19 cellular contexts compared by ENCODE assay signal in the genomic region with DNA sequence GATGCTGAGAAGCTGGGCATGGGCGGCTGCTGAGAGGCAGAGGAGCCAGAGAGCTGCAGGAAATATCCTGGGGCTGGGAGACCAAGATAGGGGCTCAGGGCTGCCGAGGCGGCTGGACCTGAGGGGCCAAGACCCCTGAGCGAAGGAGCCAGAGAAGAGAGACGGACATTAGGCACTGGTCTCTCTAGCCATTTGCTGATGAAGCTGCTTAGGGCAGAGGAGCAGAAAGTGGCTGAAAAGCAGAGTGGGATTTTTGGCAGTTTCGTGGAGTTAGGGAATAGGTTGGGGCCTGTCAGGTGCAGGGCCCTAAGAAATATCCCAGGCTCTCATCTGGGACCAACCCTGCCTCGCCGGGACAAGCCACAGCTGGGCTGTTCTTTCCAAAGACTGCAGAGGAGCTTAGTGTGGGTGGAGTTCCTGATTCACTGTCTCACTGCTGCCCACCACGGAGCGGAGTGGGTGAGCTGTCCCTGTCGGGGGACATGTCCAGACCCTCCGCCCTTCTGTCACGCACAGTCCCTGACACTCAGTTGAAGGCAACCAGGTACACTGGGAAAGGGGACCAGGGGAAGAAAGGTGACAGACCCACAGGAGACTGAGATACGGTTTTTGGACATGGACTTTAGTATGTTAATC. TPM values are rescaled to one million over a fixed set of nuclear protein-coding genes. Genes with fewer than 3 reads are reported as not detected.
A peak's percentile ranks its signal among the peaks of the same experiment; 100 is the strongest.
DNase-seq lines count a peak whose midpoint lies in the region; ATAC-seq and TF ChIP-seq lines count a peak whose summit lies in the region.
"Had no signal": no experiment of that assay in that cellular context is flagged by ENCODE, and none has a peak within 500 bp of the region (broad histone marks: within the 10 kb centered on the region; RNA-seq: fewer than 3 reads in every experiment).

No MANE protein-coding gene starts in this region.

- TF ChIP-seq POLR2A in breast epithelium (IDR thresholded peaks at IDR 0.05): no peak
- TF ChIP-seq POLR2A in testis (IDR thresholded peaks at IDR 0.05): no peak

- no peaks in the 10 kb centered on the region for H3K36me3 ChIP-seq in breast epithelium
- no peaks in the 10 kb centered on the region for H3K36me3 ChIP-seq in testis (ENCODE audit: low read depth, missing control alignments)
- H3K36me3 ChIP-seq: uterus had no signal

- POLR2A ChIA-PET in MCF 10A (lab: Yijun Ruan, JAX): interaction anchor here (0.6 kb wide), 1 partner anchor 179 kb away, joined by 3 read pairs; no protein-coding TSS in a partner anchor
- POLR2A ChIA-PET in activated CD4-positive, alpha-beta memory T cell treated with anti-CD3 and anti-CD28 coated beads for 36 hours (lab: Charles Lee): interaction anchor here (0.6 kb wide), 1 partner anchor 10 kb away, joined by 5 read pairs; no protein-coding TSS in a partner anchor

- DNase-seq in breast epithelium (ENCODE audit: low spot score in 2 of 2): no peak
- DNase-seq in MCF 10A (ENCODE audit: unreplicated experiment): no peak
- DNase-seq in activated CD4-positive, alpha-beta memory T cell treated with anti-CD3 and anti-CD28 coated beads for 36 hours: peak; percentile 6
- peak; percentile 35 for DNase-seq in left lobe of liver (ENCODE audit: low spot score)
- DNase-seq in testis: peak; percentile 6
- DNase-seq in NCI-H2029 treated with DMSO at 0.1 percent for 48 hours (lab: John Stamatoyannopoulos, UW): no peak
- DNase-seq in NCI-H446 (lab: John Stamatoyannopoulos, UW): no peak
- DNase-seq: activated naive CD4-positive, alpha-beta T cell treated with anti-CD3 and anti-CD28 coated beads, Interleukin-2, amount 50 U/mL, for 16 hours; GF-D8; hypothalamus; Kasumi-1; left cardiac atrium; NCI-H187; NCI-H524; stimulated activated naive CD4-positive, alpha-beta T cell treated with Interleukin-2 at 50 U/mL for 16 hours; uterus had no signal

- H3K27me3 ChIP-seq in breast epithelium (no peaks in the 10 kb centered on the region), testis (no peaks in the 10 kb centered on the region)
- H3K27me3 ChIP-seq: body of pancreas, uterus had no signal

- H3K27ac Mint-ChIP-seq in MCF 10A (ENCODE audit: low read depth, unreplicated experiment): no peak overlapping the region
- no peak overlapping the region for H3K27ac Mint-ChIP-seq in activated CD4-positive, alpha-beta memory T cell treated with anti-CD3 and anti-CD28 coated beads for 36 hours

- H3K9me3 Mint-ChIP-seq in MCF 10A (ENCODE audit: unreplicated experiment): no peaks in the 10 kb centered on the region
- no peaks in the 10 kb centered on the region for H3K9me3 Mint-ChIP-seq in activated CD4-positive, alpha-beta memory T cell treated with anti-CD3 and anti-CD28 coated beads for 36 hours

- intact Hi-C loops in breast epithelium (cut with DNase I; ENCODE audit: low total_unique reads) (no loop called here), MCF 10A (cut with micrococcal nuclease) (no loop called here), testis (cut with DNase I; ENCODE audit: low total_unique reads) (no loop called here)
- intact Hi-C loops in activated CD4-positive, alpha-beta memory T cell treated with anti-CD3 and anti-CD28 coated beads for 36 hours (cut with micrococcal nuclease): no loop called here

- no TSS peak for BruUV-seq in MCF 10A (replicated peaks; lab: Mats Ljungman, UMichigan)

- no peaks in the 10 kb centered on the region for H3K27me3 Mint-ChIP-seq in MCF 10A (ENCODE audit: insufficient read depth, unreplicated experiment)
- no peaks in the 10 kb centered on the region for H3K27me3 Mint-ChIP-seq in activated CD4-positive, alpha-beta memory T cell treated with anti-CD3 and anti-CD28 coated beads for 36 hours

- no peak overlapping the region for H3K4me3 Mint-ChIP-seq in MCF 10A (ENCODE audit: unreplicated experiment)
- H3K4me3 Mint-ChIP-seq in activated CD4-positive, alpha-beta memory T cell treated with anti-CD3 and anti-CD28 coated beads for 36 hours: no peak overlapping the region

- H3K4me1 Mint-ChIP-seq in MCF 10A (ENCODE audit: insufficient read depth, unreplicated experiment): peaks cover 13% of the 10 kb centered on the region
- peaks cover 4% of the 10 kb centered on the region for H3K4me1 Mint-ChIP-seq in activated CD4-positive, alpha-beta memory T cell treated with anti-CD3 and anti-CD28 coated beads for 36 hours (ENCODE audit: low read depth)

- TF ChIP-seq CTCF in breast epithelium (IDR thresholded peaks at IDR 0.05) (no peak), MCF 10A (IDR thresholded peaks at IDR 0.05; ENCODE audit: unreplicated experiment) (no peak), testis (IDR thresholded peaks at IDR 0.05) (no peak)

- H3K4me1 ChIP-seq in breast epithelium: no peaks in the 10 kb centered on the region
- peaks cover 3% of the 10 kb centered on the region for H3K4me1 ChIP-seq in testis
- H3K4me1 ChIP-seq: parathyroid adenoma, uterus had no signal

- ATAC-seq in left lobe of liver (no peak), HG02840 (IDR thresholded peaks at IDR 0.05; ENCODE audit: low FRiP score, unreplicated experiment) (no peak)
- ATAC-seq: body of pancreas had no signal

- 90 to 97% methylated on average over 13 to 14 of the region's 14 CpGs for WGBS in testis, 2 donors

- H3K27ac ChIP-seq in breast epithelium (peak overlapping the region; percentile 41 to 57), testis (no peak overlapping the region)
- H3K27ac ChIP-seq: body of pancreas, parathyroid adenoma, uterus had no signal

- H3K36me3 Mint-ChIP-seq in MCF 10A (ENCODE audit: insufficient read depth, unreplicated experiment): no peaks in the 10 kb centered on the region
- H3K36me3 Mint-ChIP-seq in activated CD4-positive, alpha-beta memory T cell treated with anti-CD3 and anti-CD28 coated beads for 36 hours: peaks cover 2% of the 10 kb centered on the region

- H3K4me3 ChIP-seq in breast epithelium (peak overlapping the region in 1 of 3 donors; percentile 14), testis (no peak overlapping the region)
- H3K4me3 ChIP-seq: body of pancreas, uterus had no signal

- no peaks in the 10 kb centered on the region for H3K9me3 ChIP-seq in breast epithelium
- no peaks in the 10 kb centered on the region for H3K9me3 ChIP-seq in testis
- H3K9me3 ChIP-seq: body of pancreas, uterus had no signal

- CTCF ChIA-PET in MCF 10A (lab: Yijun Ruan, JAX): interaction anchor here (0.7 kb wide), 1 partner anchor 18 kb away, joined by 4 read pairs; no protein-coding TSS in a partner anchor
- CTCF ChIA-PET in activated CD4-positive, alpha-beta memory T cell treated with anti-CD3 and anti-CD28 coated beads for 36 hours (lab: Charles Lee): no interaction called here

RNA-seq across cellular contexts. Expression of gene DNASE1, which starts 11.3 kb away (rescaled TPM):
- total RNA-seq in breast epithelium (10 to 100 TPM; 15.8 to 30.0 (median 23.6) TPM), MCF 10A (2022) (11.4 and 18.4 TPM in 2 replicates), left lobe of liver (4.6 TPM), testis (10 to 100 TPM; 54.0 to 54.5 TPM)
- total RNA-seq in activated CD4-positive, alpha-beta memory T cell treated with anti-CD3 and anti-CD28 coated beads for 36 hours: 10 to 100 TPM; 11.4 to 14.3 TPM
- polyA plus RNA-seq in testis (ENCODE audit: insufficient read depth, low read depth, low replicate concordance): 25.9 TPM

RNA-seq across cellular contexts. Expression of gene SLX4, which starts 31.8 kb away (rescaled TPM):
- total RNA-seq in breast epithelium: 1 to 10 TPM; 3.0 to 4.3 (median 3.7) TPM
- 5.9 and 6.7 TPM in 2 replicates for total RNA-seq in MCF 10A (2022)
- total RNA-seq in activated CD4-positive, alpha-beta memory T cell treated with anti-CD3 and anti-CD28 coated beads for 36 hours: 10 to 100 TPM; 13.4 to 15.3 TPM
- total RNA-seq in left lobe of liver: 2.8 TPM
- total RNA-seq in testis: 10 to 100 TPM; 28.0 to 41.3 TPM
- polyA plus RNA-seq in testis (ENCODE audit: insufficient read depth, low read depth, low replicate concordance): 25.9 TPM

Comparison
In these comparisons a context has a peak if more than half of its experiments do, and no peak if none do; other contexts are left out.
1. DNase-seq: peak in activated CD4-positive, alpha-beta memory T cell treated with anti-CD3 and anti-CD28 coated beads for 36 hours (single experiment), left lobe of liver (single experiment) and testis (single experiment); none in breast epithelium (0 of 2), MCF 10A (single experiment), NCI-H2029 treated with DMSO at 0.1 percent for 48 hours (single experiment) and NCI-H446 (0 of 2).
2. H3K27ac ChIP-seq: peak in breast epithelium (2 of 2); none in testis (0 of 2).